In genomic region chr20:41655966-41656685, GRCh38 we compare ENCODE assay signal across 11 cellular contexts.
"Had no signal": no experiment of that assay in that cellular context is flagged by ENCODE, and none has a peak within 500 bp of the region (broad histone marks: within the 10 kb centered on the region; RNA-seq: fewer than 3 reads in every experiment).

No MANE protein-coding gene starts in this region.

- H3K9me3 ChIP-seq: esophagus squamous epithelium, pancreas, thoracic aorta, upper lobe of right lung had no signal

- H3K4me1 ChIP-seq: upper lobe of right lung had no signal

- DNase-seq: activated CD4-positive, CD25-positive, alpha-beta regulatory T cell treated with anti-CD3 and anti-CD28 coated beads, Interleukin-2, amount 50 U/mL, for 72 hours; activated naive CD4-positive, alpha-beta T cell treated with Interleukin-2 at 50 U/mL for 16 hours; anterior cingulate cortex; cortex of kidney; effector CD4-positive, alpha-beta T cell; esophagus squamous epithelium; pancreas; stimulated activated CD4-positive, alpha-beta T cell treated with anti-CD3 and anti-CD28 coated beads, Interleukin-2, amount 100 ng/mL, for 24 hours; upper lobe of right lung had no signal

- H3K27me3 ChIP-seq: pancreas, upper lobe of right lung had no signal

- H3K36me3 ChIP-seq: esophagus squamous epithelium, pancreas, thoracic aorta, upper lobe of right lung had no signal

- H3K4me3 ChIP-seq: esophagus squamous epithelium, lung, pancreas, thoracic aorta, upper lobe of right lung had no signal

- ATAC-seq: pancreas, upper lobe of right lung had no signal

- H3K27ac ChIP-seq: esophagus squamous epithelium, pancreas, thoracic aorta, upper lobe of right lung had no signal
